In the genomic region with DNA sequence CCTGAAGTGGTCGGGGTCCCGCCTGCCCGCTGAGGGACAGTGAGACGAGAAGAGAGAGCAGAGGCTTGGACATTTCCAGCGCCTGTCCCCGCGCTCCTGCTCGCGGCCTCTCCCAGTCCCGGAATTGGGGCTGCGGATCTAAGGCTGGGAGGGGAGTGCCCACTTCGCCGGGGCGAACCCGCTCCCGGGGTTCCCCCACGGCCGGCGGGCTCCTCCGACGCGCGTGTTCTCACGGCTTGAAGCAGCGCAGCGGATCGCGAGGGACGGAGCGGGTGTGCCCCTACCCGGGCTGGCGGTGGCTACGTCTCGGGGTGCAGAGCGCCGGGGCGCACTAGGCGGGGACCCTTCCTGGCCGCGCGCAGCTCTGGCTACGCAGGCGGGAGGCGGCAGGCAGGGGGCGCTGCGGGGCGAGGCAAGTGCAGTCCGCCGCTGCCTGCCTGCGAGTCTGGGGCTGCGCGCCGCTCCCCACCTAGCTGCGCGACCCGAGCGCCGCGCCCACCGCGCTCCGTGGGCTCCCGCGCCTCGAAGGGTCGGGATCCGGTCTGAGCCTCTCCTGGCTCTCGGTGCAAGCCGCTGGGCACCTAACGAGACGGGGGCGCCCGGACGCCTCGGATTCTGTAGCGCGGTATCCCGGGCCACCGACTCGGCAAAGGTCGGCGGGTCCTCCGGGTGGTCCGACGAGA, we compare ENCODE assay signal across 8 cellular contexts. TPM values are rescaled to one million over a fixed set of nuclear protein-coding genes. Genes with fewer than 3 reads are reported as not detected.
A peak's percentile ranks its signal among the peaks of the same experiment; 100 is the strongest.
DNase-seq lines count a peak whose midpoint lies in the region; ATAC-seq and TF ChIP-seq lines count a peak whose summit lies in the region.

No MANE protein-coding gene starts in this region.

- H3K27me3 ChIP-seq in DND-41 (ENCODE audit: insufficient read depth, low read length, poor library complexity) (peaks cover 8% of the 10 kb centered on the region), ascending aorta (no peaks in the 10 kb centered on the region), hepatocyte (peaks cover 82% of the 10 kb centered on the region), vagina (no peaks in the 10 kb centered on the region)

- WGBS in hepatocyte (ENCODE audit: low lambda C conversion rate, missing lambda C conversion rate), result under 1% methylated on average over 64 of the region's 85 CpGs

- no peak overlapping the region for H3K4me3 ChIP-seq in DND-41 (ENCODE audit: low read depth in 1 of 2, low read length in 2 of 2)
- H3K4me3 ChIP-seq in ascending aorta, result peak overlapping the region; percentile 66 to 67
- H3K4me3 ChIP-seq in hepatocyte, result peak overlapping the region; percentile 61
- no peak overlapping the region for H3K4me3 ChIP-seq in retinal pigment epithelial cell (ENCODE audit: low read length)
- H3K4me3 ChIP-seq in vagina, result peak overlapping the region; percentile 45 to 56

- no peaks in the 10 kb centered on the region for H3K9me2 ChIP-seq in hepatocyte (replicated peaks; ENCODE audit: insufficient read depth)

- no peak overlapping the region for H3K27ac ChIP-seq in DND-41 (ENCODE audit: low read length)
- H3K27ac ChIP-seq in ascending aorta, result no peak overlapping the region
- H3K27ac ChIP-seq in hepatocyte, result no peak overlapping the region
- no peak overlapping the region for H3K27ac ChIP-seq in vagina

- H3K9me3 ChIP-seq in DND-41 (ENCODE audit: insufficient read depth, low read length, severe bottlenecking), result no peaks in the 10 kb centered on the region
- H3K9me3 ChIP-seq in ascending aorta, result no peaks in the 10 kb centered on the region
- no peaks in the 10 kb centered on the region for H3K9me3 ChIP-seq in hepatocyte (ENCODE audit: low read depth)
- H3K9me3 ChIP-seq in vagina, result no peaks in the 10 kb centered on the region

- ATAC-seq in DND-41 (ENCODE audit: insufficient read depth, low read depth), result no peak
- ATAC-seq in HG03378 (IDR thresholded peaks at IDR 0.05; ENCODE audit: unreplicated experiment), result no peak

- no peak overlapping the region for H2AFZ ChIP-seq in DND-41 (ENCODE audit: low read depth, low read length)
- peak overlapping the region; percentile 71 for H2AFZ ChIP-seq in hepatocyte

- peak overlapping the region; percentile 88 for H3K4me2 ChIP-seq in DND-41 (ENCODE audit: insufficient read depth, low read length)
- peak overlapping the region; percentile 99 for H3K4me2 ChIP-seq in hepatocyte

- intact Hi-C loops in ascending aorta (cut with DNase I) (loop anchor here (1.0 to 5.0 kb wide), 4 partner anchors 52 to 201 kb away; no protein-coding TSS in a partner anchor), vagina (cut with DNase I) (no loop called here)

- no peak overlapping the region; the same call in 1 of the 2 replicates for H3K9ac ChIP-seq in DND-41 (ENCODE audit: low read depth, low read length)

- H3K79me2 ChIP-seq in DND-41 (ENCODE audit: insufficient read depth, low read length) (no peaks in the 10 kb centered on the region), hepatocyte (no peaks in the 10 kb centered on the region)

- TF ChIP-seq CTCF in DND-41 (IDR thresholded peaks at IDR 0.05; ENCODE audit: borderline replicate concordance, extremely low read depth, low read length, poor library complexity, severe bottlenecking), result peak; percentile 27
- TF ChIP-seq CTCF in ascending aorta (IDR thresholded peaks at IDR 0.05), result peak; percentile 79 to 93 (median 85)
- TF ChIP-seq CTCF in hepatocyte (IDR thresholded peaks at IDR 0.05; ENCODE audit: poor library complexity), result peak; percentile 70
- TF ChIP-seq CTCF in retinal pigment epithelial cell (conservative IDR thresholded peaks at IDR 0.05; ENCODE audit: low read depth, low read length), result peak; percentile 56
- peak; percentile 76 to 90 (median 81) for TF ChIP-seq CTCF in vagina (IDR thresholded peaks at IDR 0.05)

- H3K4me1 ChIP-seq in DND-41 (ENCODE audit: insufficient read depth, low read length), result peaks cover 16% of the 10 kb centered on the region
- H3K4me1 ChIP-seq in ascending aorta, result peaks cover 6 to 29% of the 10 kb centered on the region in 2 donors
- H3K4me1 ChIP-seq in hepatocyte (ENCODE audit: insufficient read depth), result peaks cover 19% of the 10 kb centered on the region
- H3K4me1 ChIP-seq in vagina, result peaks cover 31% of the 10 kb centered on the region

- TF ChIP-seq POLR2A in vagina (IDR thresholded peaks at IDR 0.05), result no peak

- DNase-seq in DND-41 (no peak), HuH-7.5 (ENCODE audit: low spot score) (peak; percentile 88), T-helper 2 cell (peak; percentile 69 to 79 (median 78)), ascending aorta (ENCODE audit: low spot score in 2 of 2) (peak in 1 of 2 donors; percentile 88), hepatocyte (ENCODE audit: low spot score) (peak; percentile 89), retinal pigment epithelial cell (ENCODE audit: low read depth) (no peak), vagina (ENCODE audit: extremely low spot score in 2 of 2) (no peak)

- H4K20me1 ChIP-seq in DND-41 (ENCODE audit: insufficient read depth, low read length) (peaks cover 19% of the 10 kb centered on the region), hepatocyte (ENCODE audit: insufficient read depth, poor library complexity, severe bottlenecking) (peaks cover 3% of the 10 kb centered on the region)

- H3K36me3 ChIP-seq in DND-41 (ENCODE audit: insufficient read depth, low read length) (no peaks in the 10 kb centered on the region), ascending aorta (no peaks in the 10 kb centered on the region), hepatocyte (replicated peaks; ENCODE audit: insufficient read depth, low read depth) (no peaks in the 10 kb centered on the region), vagina (no peaks in the 10 kb centered on the region)

RNA-seq across cellular contexts. Expression of a gene that starts 1.2 kb away (rescaled TPM):
- 53.0 TPM for total RNA-seq in ascending aorta
- 2.4 and 3.6 TPM in 2 replicates for total RNA-seq in hepatocyte
- 5.5 and 5.6 TPM in 2 replicates for polyA plus RNA-seq in hepatocyte
- total RNA-seq in vagina, result 41.7 TPM

Comparison
In these comparisons a context has a peak if more than half of its experiments do, and no peak if none do; other contexts are left out.
1. DNase-seq: peak in HuH-7.5 (single experiment), T-helper 2 cell (5 of 5) and hepatocyte (single experiment); none in DND-41 (single experiment), retinal pigment epithelial cell (single experiment) and vagina (0 of 2).
2. H3K4me3 ChIP-seq: peak in ascending aorta (2 of 2), hepatocyte (single experiment) and vagina (2 of 2); none in DND-41 (0 of 2) and retinal pigment epithelial cell (single experiment).
3. CTCF ChIP-seq: peak in every context shown above with its lines; median percentile 85 in ascending aorta; 81 in vagina; 70 in hepatocyte; 56 in retinal pigment epithelial cell; 27 in DND-41.